In genomic region chr3:105996781-105997180, GRCh38 we compare ENCODE assay signal across 24 cellular contexts.
DNase-seq lines count a peak whose midpoint lies in the region; ATAC-seq, FAIRE-seq and TF ChIP-seq lines count a peak whose summit lies in the region.
"Had no signal": no experiment of that assay in that cellular context is flagged by ENCODE, and none has a peak within 500 bp of the region (broad histone marks: within the 10 kb centered on the region; RNA-seq: fewer than 3 reads in every experiment).

No MANE protein-coding gene starts in this region.

- H3K79me1 ChIP-seq in trophoblast cell (ENCODE audit: low read length), result peaks cover 16% of the 10 kb centered on the region

- no peak overlapping the region for H3K4me3 Mint-ChIP-seq in activated CD8-positive, alpha-beta memory T cell treated with anti-CD3 and anti-CD28 coated beads, Interleukin-2, amount 10 ng/mL, durations not matched to agents 7 days and 5 days

- H2BK5ac ChIP-seq in trophoblast cell (ENCODE audit: low read depth, low read length, poor library complexity), result peak overlapping the region; percentile 88

- H3K4me1 Mint-ChIP-seq in activated CD8-positive, alpha-beta memory T cell treated with anti-CD3 and anti-CD28 coated beads, Interleukin-2, amount 10 ng/mL, durations not matched to agents 7 days and 5 days, result peaks cover 3% of the 10 kb centered on the region
- H3K4me1 Mint-ChIP-seq: CD8-positive, alpha-beta memory T cell had no signal

- H3K14ac ChIP-seq in trophoblast cell (ENCODE audit: low read length), result peak overlapping the region; percentile 88

- DNase-seq in GM19239 (ENCODE audit: insufficient read length, low spot score), result no peak
- DNase-seq in RWPE2 (ENCODE audit: low spot score), result no peak
- peak; percentile 46 for DNase-seq in epithelial cell of esophagus (ENCODE audit: low read depth)
- no peak for DNase-seq in trophoblast cell
- no peak for DNase-seq in activated CD8-positive, alpha-beta memory T cell treated with anti-CD3 and anti-CD28 coated beads, Interleukin-2, amount 10 ng/mL, durations not matched to agents 7 days and 5 days
- DNase-seq: CD8-positive, alpha-beta memory T cell; GOT3; Kasumi-1; NCI-H1092 treated with DMSO at 0.1 percent for 48 hours; NCI-H146; NCI-H2029 treated with DMSO at 0.1 percent for 48 hours; NCI-H2171; NCI-H526; Peyer's patch; SHP77 had no signal

- no peaks in the 10 kb centered on the region for H3K27me3 ChIP-seq in RWPE2 (ENCODE audit: insufficient read depth, poor library complexity, severe bottlenecking)
- H3K27me3 ChIP-seq in trophoblast cell (ENCODE audit: insufficient read depth, low read length), result no peaks in the 10 kb centered on the region
- H3K27me3 ChIP-seq: BLaER1, Peyer's patch had no signal

- WGBS in trophoblast cell (ENCODE audit: extremely low coverage, insufficient coverage, insufficient read length), result no CpG with 5 or more reads among the region's 4 CpGs

- H2AK5ac ChIP-seq in trophoblast cell (ENCODE audit: low read length), result peak overlapping the region; percentile 78

- no peak for ATAC-seq in RWPE2 (ENCODE audit: low read depth)
- ATAC-seq in GM18868 (IDR thresholded peaks at IDR 0.05; ENCODE audit: unreplicated experiment), result no peak
- ATAC-seq in HG03457 (IDR thresholded peaks at IDR 0.05; ENCODE audit: unreplicated experiment), result no peak
- ATAC-seq in activated CD8-positive, alpha-beta memory T cell treated with anti-CD3 and anti-CD28 coated beads, Interleukin-2, amount 10 ng/mL, durations not matched to agents 7 days and 5 days, result no peak
- ATAC-seq: HCT116 had no signal

- H3K36me3 ChIP-seq in RWPE2 (ENCODE audit: low read depth), result no peaks in the 10 kb centered on the region
- H3K36me3 ChIP-seq in trophoblast cell (ENCODE audit: control insufficient read depth in 1 of 2, insufficient read depth in 2 of 2, low read length in 2 of 2), result no peaks in the 10 kb centered on the region
- H3K36me3 ChIP-seq: BLaER1, Peyer's patch had no signal

- FAIRE-seq in GM19239 (lab: Jason Lieb, UNC), result peak; percentile 23
- FAIRE-seq: A204.1, D721Med, GM12892, GM18507 had no signal

- H3K9ac ChIP-seq in trophoblast cell (ENCODE audit: low read length), result no peak overlapping the region
- H3K9ac ChIP-seq: BLaER1 had no signal

- H3K4me3 ChIP-seq in RWPE2 (ENCODE audit: severe bottlenecking) (no peak overlapping the region), epithelial cell of esophagus (ENCODE audit: low read length) (no peak overlapping the region), trophoblast cell (ENCODE audit: low read depth, low read length) (no peak overlapping the region)
- H3K4me3 ChIP-seq: BLaER1, Peyer's patch, SK-N-MC had no signal

- H3K27me3 Mint-ChIP-seq in activated CD8-positive, alpha-beta memory T cell treated with anti-CD3 and anti-CD28 coated beads, Interleukin-2, amount 10 ng/mL, durations not matched to agents 7 days and 5 days, result no peaks in the 10 kb centered on the region
- H3K27me3 Mint-ChIP-seq: CD8-positive, alpha-beta memory T cell had no signal

- peak overlapping the region; percentile 87 for H2BK120ac ChIP-seq in trophoblast cell (ENCODE audit: insufficient read depth, low read length, poor library complexity)

- H3K36me3 Mint-ChIP-seq in activated CD8-positive, alpha-beta memory T cell treated with anti-CD3 and anti-CD28 coated beads, Interleukin-2, amount 10 ng/mL, durations not matched to agents 7 days and 5 days, result peaks cover 47% of the 10 kb centered on the region

- H3K23ac ChIP-seq in trophoblast cell (ENCODE audit: low read length), result no peak overlapping the region

- H3K79me2 ChIP-seq in trophoblast cell (ENCODE audit: control insufficient read depth, insufficient read depth, low read length, poor library complexity), result peaks cover 5% of the 10 kb centered on the region

- H3K9me3 Mint-ChIP-seq in activated CD8-positive, alpha-beta memory T cell treated with anti-CD3 and anti-CD28 coated beads, Interleukin-2, amount 10 ng/mL, durations not matched to agents 7 days and 5 days (ENCODE audit: low read depth), result peaks cover 20% of the 10 kb centered on the region

- CTCF ChIA-PET in activated CD8-positive, alpha-beta memory T cell treated with anti-CD3 and anti-CD28 coated beads, Interleukin-2, amount 10 ng/mL, durations not matched to agents 7 days and 5 days (lab: Charles Lee), result no interaction called here

- no peak overlapping the region for H3K27ac Mint-ChIP-seq in activated CD8-positive, alpha-beta memory T cell treated with anti-CD3 and anti-CD28 coated beads, Interleukin-2, amount 10 ng/mL, durations not matched to agents 7 days and 5 days
- H3K27ac Mint-ChIP-seq: CD8-positive, alpha-beta memory T cell had no signal

- H3K4me1 ChIP-seq in RWPE2 (ENCODE audit: insufficient read depth, poor library complexity, severe bottlenecking) (peaks cover 8% of the 10 kb centered on the region), trophoblast cell (ENCODE audit: control insufficient read depth in 1 of 2, insufficient read depth in 2 of 2, low read length in 2 of 2) (peaks cover 7 to 9% of the 10 kb centered on the region in 2 experiments)
- H3K4me1 ChIP-seq: BLaER1, Peyer's patch had no signal

- H3K4me2 ChIP-seq in trophoblast cell (ENCODE audit: low read length), result no peak overlapping the region
- H3K4me2 ChIP-seq: BLaER1 had no signal

- TF ChIP-seq CTCF in RWPE2 (IDR thresholded peaks at IDR 0.05; ENCODE audit: poor library complexity, severe bottlenecking) (no peak), epithelial cell of esophagus (IDR thresholded peaks at IDR 0.05; ENCODE audit: insufficient read depth, low read depth, low read length, missing control alignments) (no peak)

- peak overlapping the region; percentile 35 for H3K4ac ChIP-seq in trophoblast cell (ENCODE audit: low read depth, low read length)

- H2BK12ac ChIP-seq in trophoblast cell (ENCODE audit: low read length), result peak overlapping the region; percentile 99

- H3K27ac ChIP-seq in RWPE2 (ENCODE audit: poor library complexity, severe bottlenecking), result peak overlapping the region; percentile 87
- H3K27ac ChIP-seq in trophoblast cell (ENCODE audit: low read depth, low read length), result peak overlapping the region; percentile 90
- H3K27ac ChIP-seq: BLaER1, Peyer's patch, SK-N-MC had no signal

- H3K9me3 ChIP-seq in RWPE2 (ENCODE audit: severe bottlenecking) (no peaks in the 10 kb centered on the region), trophoblast cell (ENCODE audit: insufficient read depth, low read depth, low read length) (no peaks in the 10 kb centered on the region)
- H3K9me3 ChIP-seq: BLaER1, Peyer's patch had no signal

- peak overlapping the region; percentile 95 for H4K91ac ChIP-seq in trophoblast cell (ENCODE audit: low read depth, low read length)

- H4K8ac ChIP-seq in trophoblast cell (ENCODE audit: low read depth, low read length), result peak overlapping the region; percentile 10

- peak overlapping the region; percentile 94 for H3K18ac ChIP-seq in trophoblast cell (ENCODE audit: low read length)

- no peak overlapping the region for H4K12ac ChIP-seq in trophoblast cell (ENCODE audit: low read depth, low read length)

- H2AFZ ChIP-seq in trophoblast cell (ENCODE audit: insufficient read depth, low read length, poor library complexity), result no peak overlapping the region
